Comparison of ENCODE assay signal across 11 cellular contexts in the genomic region with DNA sequence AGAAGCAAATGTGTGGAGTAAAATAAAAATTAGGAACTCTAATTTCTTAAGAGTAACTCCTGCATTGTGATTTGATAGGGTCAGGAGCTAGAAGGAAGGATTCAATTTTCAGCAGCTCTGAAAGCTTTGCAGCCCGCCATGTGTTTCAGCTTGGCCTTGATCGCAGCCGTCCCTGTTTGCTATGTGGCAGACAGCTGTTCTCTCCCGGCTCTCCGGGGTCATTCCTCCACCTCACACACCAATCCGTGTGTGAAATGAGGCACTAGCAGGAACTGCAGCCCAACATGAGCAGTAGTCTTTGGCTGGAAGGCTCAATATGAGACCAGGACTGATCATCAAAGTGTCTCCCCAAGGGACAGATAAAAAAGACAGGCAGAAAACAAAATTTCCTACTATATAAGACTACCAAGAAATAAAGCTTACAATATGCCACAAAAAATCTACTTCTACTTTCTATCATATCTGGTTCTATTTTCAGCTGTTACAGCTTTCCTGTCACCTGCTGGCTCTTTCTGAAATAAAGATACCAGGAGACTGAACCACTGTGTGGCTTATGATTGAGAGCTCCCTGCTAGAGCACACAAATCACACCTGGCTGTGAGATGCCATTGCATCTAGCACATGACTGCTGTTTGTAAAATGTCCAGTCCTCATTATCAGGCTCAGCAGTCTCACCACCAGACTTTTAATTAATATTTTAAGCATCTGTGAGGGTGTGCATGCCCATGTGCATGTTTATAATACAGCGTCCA. TPM values are rescaled to one million over a fixed set of nuclear protein-coding genes. Genes with fewer than 3 reads are reported as not detected.
DNase-seq lines count a peak whose midpoint lies in the region; ATAC-seq, FAIRE-seq and TF ChIP-seq lines count a peak whose summit lies in the region.
"Had no signal": no experiment of that assay in that cellular context is flagged by ENCODE, and none has a peak within 500 bp of the region (broad histone marks: within the 10 kb centered on the region; RNA-seq: fewer than 3 reads in every experiment).

No MANE protein-coding gene starts in this region.

- peak overlapping the region; percentile 60 for H3K27ac ChIP-seq in psoas muscle
- no peak overlapping the region for H3K27ac ChIP-seq in kidney (ENCODE audit: low read depth in 2 of 2, low read length in 2 of 2)
- H3K27ac ChIP-seq: 22Rv1, SJSA1 had no signal

- H3K9ac ChIP-seq in kidney (ENCODE audit: low read length in 2 of 2), result no peak overlapping the region

- H3K4me1 ChIP-seq in psoas muscle (peaks cover 20% of the 10 kb centered on the region), kidney (ENCODE audit: control insufficient read depth in 1 of 2, insufficient read depth in 1 of 2, low read depth in 1 of 2, low read length in 2 of 2) (peaks cover 0 to 3% of the 10 kb centered on the region in 2 donors)
- H3K4me1 ChIP-seq: SJSA1 had no signal

- DNase-seq in DMS 273 (lab: John Stamatoyannopoulos, UW; ENCODE audit: unreplicated experiment) (peak; percentile 39), DMS 273 treated with DMSO at 0.1 percent for 48 hours (lab: John Stamatoyannopoulos, UW) (no peak), SK-N-DZ (ENCODE audit: low spot score) (peak; percentile 6), psoas muscle (no peak), T-helper 9 cell (no peak), NCI-H345 treated with DMSO at 0.1 percent for 48 hours (lab: John Stamatoyannopoulos, UW; ENCODE audit: unreplicated experiment) (no peak), kidney (no peak)

- WGBS in psoas muscle, 3 donors, result 17 to 26% (median 24%) methylated on average over 7 of the region's 7 CpGs

- peak; percentile 63 for ATAC-seq in HG02798 (IDR thresholded peaks at IDR 0.05; ENCODE audit: poor library complexity, unreplicated experiment)
- peak; percentile 66 to 89 (median 76) for ATAC-seq in psoas muscle

- H3K36me3 ChIP-seq in psoas muscle (ENCODE audit: insufficient read depth in 1 of 2, low read depth in 1 of 2), result no peaks in the 10 kb centered on the region
- H3K36me3 ChIP-seq in kidney (ENCODE audit: control insufficient read depth in 1 of 2, insufficient read depth in 2 of 2, low read length in 2 of 2), result no peaks in the 10 kb centered on the region
- H3K36me3 ChIP-seq: SJSA1 had no signal

- no peaks in the 10 kb centered on the region for H3K9me3 ChIP-seq in psoas muscle
- H3K9me3 ChIP-seq in kidney (ENCODE audit: control insufficient read depth in 1 of 2, low read length in 2 of 2), result no peaks in the 10 kb centered on the region
- H3K9me3 ChIP-seq: SJSA1 had no signal

- TF ChIP-seq CTCF in psoas muscle (IDR thresholded peaks at IDR 0.05), result no peak
- no peak for TF ChIP-seq CTCF in kidney (IDR thresholded peaks at IDR 0.05; ENCODE audit: borderline replicate concordance, extremely low read depth, insufficient read depth)

- intact Hi-C loops in psoas muscle (cut with DNase I), result no loop called here
- intact Hi-C loops in kidney (cut with DNase I), result no loop called here

- no peak for FAIRE-seq in kidney (lab: Jason Lieb, UNC)

- H3K27me3 ChIP-seq in psoas muscle (ENCODE audit: insufficient read depth in 3 of 3, low read length in 2 of 3), result no peaks in the 10 kb centered on the region

- no peak overlapping the region for H3K4me3 ChIP-seq in psoas muscle
- no peak overlapping the region for H3K4me3 ChIP-seq in kidney (ENCODE audit: low read length in 2 of 2)
- H3K4me3 ChIP-seq: lung, SJSA1 had no signal

RNA-seq across cellular contexts. Expression of gene SEC24B, which starts 44.1 kb away (rescaled TPM):
- polyA plus RNA-seq in SK-N-DZ (2014; cell fraction: cytosol; rRNA removed), result 11.6 and 13.9 TPM in 2 replicates
- polyA plus RNA-seq in SK-N-DZ (2014; cell fraction: nucleus; rRNA removed), result 10.4 and 12.3 TPM in 2 replicates
- total RNA-seq in psoas muscle, result 10 to 100 TPM; 30.3 to 34.8 (median 32.7) TPM
- polyA plus RNA-seq in psoas muscle, result 10 to 100 TPM; 14.6 to 24.9 (median 16.2) TPM
- 32.4 TPM for total RNA-seq in kidney
- 8.1 TPM for polyA plus RNA-seq in kidney (ENCODE audit: insufficient read depth, low read depth, low replicate concordance)

Comparison
In these comparisons a context has a peak if more than half of its experiments do, and no peak if none do; other contexts are left out.
1. DNase-seq: peak in DMS 273 (single experiment) and SK-N-DZ (single experiment); none in DMS 273 treated with DMSO at 0.1 percent for 48 hours (single experiment), psoas muscle (0 of 2), T-helper 9 cell (single experiment), NCI-H345 treated with DMSO at 0.1 percent for 48 hours (single experiment) and kidney (single experiment).